8 cellular contexts compared by ENCODE assay signal in genomic region chr12:67648306-67649164, GRCh38. TPM values are rescaled to one million over a fixed set of nuclear protein-coding genes. Genes with fewer than 3 reads are reported as not detected.
DNase-seq lines count a peak whose midpoint lies in the region; ATAC-seq and TF ChIP-seq lines count a peak whose summit lies in the region.

TSS of gene DYRK2 (plus strand) at chr12:67648745. CDS start at chr12:67649134, 389 bp downstream.

- DNase-seq in Karpas-422 (peak; percentile 92), cardiac septum (ENCODE audit: low spot score) (peak; percentile 87), pons (ENCODE audit: low spot score) (peak; percentile 64), upper lobe of right lung (peak; percentile 87)
- DNase-seq in activated naive CD8-positive, alpha-beta T cell treated with anti-CD3 and anti-CD28 coated beads, Interleukin-2, amount 50 U/mL, for 24 hours = peak; percentile 76

- H3K36me3 Mint-ChIP-seq in activated naive CD8-positive, alpha-beta T cell treated with anti-CD3 and anti-CD28 coated beads, Interleukin-2, amount 50 U/mL, for 24 hours (ENCODE audit: low read depth) = peaks cover 22% of the 10 kb centered on the region

- H3K4me1 ChIP-seq in ES-I3 (ENCODE audit: insufficient read depth, low read length) (peaks cover 10% of the 10 kb centered on the region), Karpas-422 (ENCODE audit: low read length) (peaks cover 39% of the 10 kb centered on the region), upper lobe of right lung (peaks cover 21% of the 10 kb centered on the region)

- no peaks in the 10 kb centered on the region for H3K27me3 Mint-ChIP-seq in activated naive CD8-positive, alpha-beta T cell treated with anti-CD3 and anti-CD28 coated beads, Interleukin-2, amount 50 U/mL, for 24 hours

- H3K27ac Mint-ChIP-seq in activated naive CD8-positive, alpha-beta T cell treated with anti-CD3 and anti-CD28 coated beads, Interleukin-2, amount 50 U/mL, for 24 hours = peak within 1 kb of the TSS; percentile 75

- H2AFZ ChIP-seq in Karpas-422 (ENCODE audit: low read length) = peak within 1 kb of the TSS; percentile 97

- peaks cover 47% of the 10 kb centered on the region for H3K79me2 ChIP-seq in Karpas-422 (ENCODE audit: low read length)

- no peaks in the 10 kb centered on the region for H3K27me3 ChIP-seq in Karpas-422 (ENCODE audit: low read length)
- no peaks in the 10 kb centered on the region for H3K27me3 ChIP-seq in upper lobe of right lung

- ATAC-seq in GM21723 (IDR thresholded peaks at IDR 0.05; ENCODE audit: unreplicated experiment) (peak; percentile 57), SK-N-SH treated with all-trans-retinoic acid at 6 μM for 48 hours (peak; percentile 57), upper lobe of right lung (peak; percentile 84)
- ATAC-seq in activated naive CD8-positive, alpha-beta T cell treated with anti-CD3 and anti-CD28 coated beads, Interleukin-2, amount 50 U/mL, for 24 hours = peak; percentile 60

- no peak for TF ChIP-seq CTCF in upper lobe of right lung (IDR thresholded peaks at IDR 0.05)

- H3K36me3 ChIP-seq in ES-I3 (ENCODE audit: insufficient read depth, low read length) (peaks cover 4% of the 10 kb centered on the region; the same call in 1 of the 2 replicates), Karpas-422 (ENCODE audit: insufficient read depth, low read length) (peaks cover 9% of the 10 kb centered on the region; the same call in 1 of the 2 replicates), upper lobe of right lung (no peaks in the 10 kb centered on the region)

- intact Hi-C loops in cardiac septum (cut with DNase I) = loop anchor here (5.0 to 10.0 kb wide), 4 partner anchors 124 to 291 kb away; no protein-coding TSS in a partner anchor
- intact Hi-C loops in upper lobe of right lung (cut with DNase I) = no loop called here

- no peaks in the 10 kb centered on the region for H3K9me3 Mint-ChIP-seq in activated naive CD8-positive, alpha-beta T cell treated with anti-CD3 and anti-CD28 coated beads, Interleukin-2, amount 50 U/mL, for 24 hours

- H3K9ac ChIP-seq in ES-I3 (ENCODE audit: low read depth, low read length) = peak within 1 kb of the TSS; percentile 88
- H3K9ac ChIP-seq in Karpas-422 (ENCODE audit: low read length) = peak within 1 kb of the TSS; percentile 98

- peaks cover 19% of the 10 kb centered on the region for H4K20me1 ChIP-seq in Karpas-422 (ENCODE audit: insufficient read depth, low read depth, low read length)

- H3K27ac ChIP-seq in Karpas-422 (ENCODE audit: low read length) (peak within 1 kb of the TSS; percentile 89), upper lobe of right lung (peak within 1 kb of the TSS; percentile 92)

- peaks cover 45% of the 10 kb centered on the region for H3K4me1 Mint-ChIP-seq in activated naive CD8-positive, alpha-beta T cell treated with anti-CD3 and anti-CD28 coated beads, Interleukin-2, amount 50 U/mL, for 24 hours

- peak within 1 kb of the TSS; percentile 99 for H3K4me2 ChIP-seq in Karpas-422 (ENCODE audit: low read depth, low read length, poor library complexity, severe bottlenecking)

- H3K9me3 ChIP-seq in ES-I3 (ENCODE audit: control insufficient read depth, insufficient read depth, low read length) = no peaks in the 10 kb centered on the region
- H3K9me3 ChIP-seq in Karpas-422 (ENCODE audit: low read length) = no peaks in the 10 kb centered on the region
- no peaks in the 10 kb centered on the region for H3K9me3 ChIP-seq in upper lobe of right lung

- peak within 1 kb of the TSS; percentile 95 for H3K4me3 ChIP-seq in Karpas-422 (ENCODE audit: low read length)
- H3K4me3 ChIP-seq in upper lobe of right lung = peak within 1 kb of the TSS; percentile 95

- H3K9me2 ChIP-seq in Karpas-422 (replicated peaks; ENCODE audit: insufficient read depth, low read length) = no peaks in the 10 kb centered on the region

- H3K4me3 Mint-ChIP-seq in activated naive CD8-positive, alpha-beta T cell treated with anti-CD3 and anti-CD28 coated beads, Interleukin-2, amount 50 U/mL, for 24 hours = peak within 1 kb of the TSS; percentile 92

TF ChIP-seq in SK-N-SH treated with all-trans-retinoic acid at 6 μM for 48 hours, 23 proteins besides CTCF, POLR2A, EP300 and RAD21:
- TF ChIP-seq ZNF8 (CRISPR knock-in tag; IDR thresholded peaks at IDR 0.05) (no peak), ZNF565 (CRISPR knock-in tag; conservative IDR thresholded peaks at IDR 0.05; ENCODE audit: low read depth) (peak; percentile 96; the same call in 1 of the 2 replicates)

RNA-seq across cellular contexts. Expression of gene DYRK2, which starts in this region (rescaled TPM):
- total RNA-seq in Karpas-422 (2014; rRNA removed; shearing (Covaris generic); ENCODE audit: low replicate concordance) = 21.5 and 31.5 TPM in 2 replicates
- total RNA-seq in cardiac septum (56.0 TPM), upper lobe of right lung (15.5 TPM)

Comparison
In these comparisons a context has a peak if more than half of its experiments do, and no peak if none do; other contexts are left out.
1. Peak in every context shown above with its lines: DNase-seq, ATAC-seq, H3K4me3 ChIP-seq and H3K27ac ChIP-seq.